ENCODE assay signal across 14 cellular contexts in genomic region chr20:61478611-61479305, GRCh38.
DNase-seq lines count a peak whose midpoint lies in the region; ATAC-seq and TF ChIP-seq lines count a peak whose summit lies in the region.
"Had no signal": no experiment of that assay in that cellular context is flagged by ENCODE, and none has a peak within 500 bp of the region (broad histone marks: within the 10 kb centered on the region; RNA-seq: fewer than 3 reads in every experiment).

No MANE protein-coding gene starts in this region.

- peaks cover 3% of the 10 kb centered on the region for H3K4me1 ChIP-seq in RWPE2 (ENCODE audit: insufficient read depth, poor library complexity, severe bottlenecking)
- no peaks in the 10 kb centered on the region for H3K4me1 ChIP-seq in GM23248 (ENCODE audit: insufficient read depth)

- H2AFZ ChIP-seq in GM23248 = no peak overlapping the region
- H2AFZ ChIP-seq: GM23338 had no signal

- no peaks in the 10 kb centered on the region for H3F3A ChIP-seq in GM23248 (ENCODE audit: insufficient read depth)

- in situ Hi-C loops in GM23248 (cut with MboI) = no loop called here

- no peaks in the 10 kb centered on the region for H3K9me3 ChIP-seq in RWPE2 (ENCODE audit: severe bottlenecking)
- H3K9me3 ChIP-seq in GM23248 (ENCODE audit: low read depth) = no peaks in the 10 kb centered on the region

- 32 to 35% methylated on average over 13 of the region's 13 CpGs for WGBS in GM23248 (ENCODE audit: low coverage in 1 of 2, low lambda C conversion rate in 2 of 2, missing lambda C conversion rate in 2 of 2), 2 experiments

- H3K9me2 ChIP-seq in GM23248 (ENCODE audit: insufficient read depth) = no peaks in the 10 kb centered on the region

- no peak overlapping the region for H3K9ac ChIP-seq in GM23248

- H3K4me2 ChIP-seq in GM23248 (ENCODE audit: unreplicated experiment) = no peak overlapping the region
- H3K4me2 ChIP-seq: GM23338 had no signal

- TF ChIP-seq CTCF in RWPE2 (IDR thresholded peaks at IDR 0.05; ENCODE audit: poor library complexity, severe bottlenecking) = no peak

- peak; percentile 27 for DNase-seq in CMK (ENCODE audit: low read depth)
- DNase-seq in Jurkat, Clone E6-1 (ENCODE audit: low read depth, low spot score) = peak; percentile 54
- DNase-seq in RWPE2 (ENCODE audit: low spot score) = peak; percentile 69
- DNase-seq in mucosa of gallbladder (ENCODE audit: low spot score) = no peak
- no peak for DNase-seq in NCI-H1930 (lab: John Stamatoyannopoulos, UW)
- no peak for DNase-seq in T-helper 9 cell
- DNase-seq in GM23248 = no peak
- DNase-seq: Calu3; CD4-positive, alpha-beta T cell; CD8-positive, alpha-beta memory T cell; COR-L47; DND-41; HCEC 1CT had no signal

- H4K20me1 ChIP-seq in GM23248 (ENCODE audit: insufficient read depth) = no peaks in the 10 kb centered on the region

- H3K36me3 ChIP-seq in RWPE2 (ENCODE audit: low read depth) (no peaks in the 10 kb centered on the region; the same call in 1 of the 2 replicates), GM23248 (ENCODE audit: low read depth) (no peaks in the 10 kb centered on the region)

- no peak overlapping the region for H3K4me3 ChIP-seq in Jurkat, Clone E6-1 (ENCODE audit: low read length)
- no peak overlapping the region for H3K4me3 ChIP-seq in RWPE2 (ENCODE audit: severe bottlenecking)
- H3K4me3 ChIP-seq in GM23248 = no peak overlapping the region
- H3K4me3 ChIP-seq: GM23338 had no signal

- H3K79me2 ChIP-seq in GM23248 (ENCODE audit: insufficient read depth) = no peaks in the 10 kb centered on the region

- no peaks in the 10 kb centered on the region for H3K27me3 ChIP-seq in RWPE2 (ENCODE audit: insufficient read depth, poor library complexity, severe bottlenecking)
- no peaks in the 10 kb centered on the region for H3K27me3 ChIP-seq in GM23248 (replicated peaks; ENCODE audit: insufficient read depth)

- ATAC-seq in RWPE2 (ENCODE audit: low read depth) = no peak
- ATAC-seq: GM23338 had no signal

- H3K27ac ChIP-seq in RWPE2 (ENCODE audit: poor library complexity, severe bottlenecking) = no peak overlapping the region
- H3K27ac ChIP-seq in GM23248 = no peak overlapping the region

Comparison
In these comparisons a context has a peak if more than half of its experiments do, and no peak if none do; other contexts are left out.
1. DNase-seq: peak in CMK (single experiment), Jurkat, Clone E6-1 (single experiment) and RWPE2 (single experiment); none in mucosa of gallbladder (single experiment), NCI-H1930 (0 of 2), T-helper 9 cell (single experiment) and GM23248 (single experiment).